ENCODE assay signal across 8 cellular contexts in the genomic region with DNA sequence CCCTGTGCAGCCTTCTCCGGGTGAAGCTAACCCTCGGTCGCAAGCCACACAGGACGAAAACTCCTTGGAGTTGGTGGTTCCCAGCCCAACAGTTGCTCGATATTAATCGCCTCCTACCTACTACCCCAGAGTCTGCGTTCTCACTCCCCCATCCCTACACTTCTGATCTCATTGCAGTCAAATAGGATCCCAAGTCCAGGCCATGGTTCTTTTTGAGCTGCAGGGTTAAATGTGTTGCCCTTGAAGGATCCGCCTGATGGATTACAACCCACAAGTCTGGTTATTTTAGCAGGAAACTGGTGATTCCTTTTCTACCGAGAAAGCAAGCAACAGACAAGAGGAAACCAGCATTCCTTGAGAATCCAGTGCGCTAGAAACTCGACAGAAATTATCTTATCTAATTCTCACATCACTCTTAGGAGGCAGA. TPM values are rescaled to one million over a fixed set of nuclear protein-coding genes. Genes with fewer than 3 reads are reported as not detected.
DNase-seq lines count a peak whose midpoint lies in the region; ATAC-seq, FAIRE-seq and TF ChIP-seq lines count a peak whose summit lies in the region.

No MANE protein-coding gene starts in this region.

- 4 to 7% methylated on average over 11 of the region's 11 CpGs for WGBS in sigmoid colon, 2 donors

- peak overlapping the region; percentile 94 for H3K4me3 Mint-ChIP-seq in glutamatergic neuron (ENCODE audit: unreplicated experiment)

- no peaks in the 10 kb centered on the region for H3K27me3 ChIP-seq in sigmoid colon

- H3K27ac Mint-ChIP-seq in glutamatergic neuron (ENCODE audit: unreplicated experiment): peak overlapping the region; percentile 92

- intact Hi-C loops in sigmoid colon (cut with DNase I): loop anchor here (2.0 kb wide), 1 partner anchor 29 kb away; no protein-coding TSS in a partner anchor

- H3K36me3 Mint-ChIP-seq in glutamatergic neuron (ENCODE audit: unreplicated experiment): no peaks in the 10 kb centered on the region

- ATAC-seq in HG03097 (IDR thresholded peaks at IDR 0.05; ENCODE audit: low FRiP score, unreplicated experiment): peak; percentile 3
- no peak for ATAC-seq in HG02571 (IDR thresholded peaks at IDR 0.05; ENCODE audit: unreplicated experiment)
- ATAC-seq in HG03108 (IDR thresholded peaks at IDR 0.05; ENCODE audit: unreplicated experiment): no peak
- ATAC-seq in HG03135 (IDR thresholded peaks at IDR 0.05; ENCODE audit: unreplicated experiment): no peak

- peaks cover 0 to 26% (median 17%) of the 10 kb centered on the region in 4 donors for H3K4me1 ChIP-seq in sigmoid colon

- TF ChIP-seq CTCF in VCaP (conservative IDR thresholded peaks at IDR 0.05) (no peak), glutamatergic neuron (IDR thresholded peaks at IDR 0.05; ENCODE audit: partially characterized antibody, unreplicated experiment) (no peak), sigmoid colon (IDR thresholded peaks at IDR 0.05) (no peak)

- TF ChIP-seq POLR2A in sigmoid colon (IDR thresholded peaks at IDR 0.05) (no peak), GM12891 (IDR thresholded peaks at IDR 0.05; ENCODE audit: low read depth, low read length) (no peak)

- peaks cover 24% of the 10 kb centered on the region for H3K4me1 Mint-ChIP-seq in glutamatergic neuron (ENCODE audit: low read depth, unreplicated experiment)

- no peaks in the 10 kb centered on the region for H3K9me3 ChIP-seq in sigmoid colon

- no peak for FAIRE-seq in GM12891 (lab: Jason Lieb, UNC)

- no peak for TF ChIP-seq EP300 in sigmoid colon (IDR thresholded peaks at IDR 0.05)

- no peak for DNase-seq in glutamatergic neuron
- no peak for DNase-seq in sigmoid colon
- no peak for DNase-seq in GM12891 (ENCODE audit: insufficient read length, low spot score)

- H3K36me3 ChIP-seq in sigmoid colon: no peaks in the 10 kb centered on the region

- peaks cover 20% of the 10 kb centered on the region for H3K9me3 Mint-ChIP-seq in glutamatergic neuron (ENCODE audit: unreplicated experiment)

- H3K4me3 ChIP-seq in sigmoid colon: peak overlapping the region; percentile 73 to 96 (median 87)

- H3K27me3 Mint-ChIP-seq in glutamatergic neuron (ENCODE audit: unreplicated experiment): peaks cover 16% of the 10 kb centered on the region

- H3K27ac ChIP-seq in VCaP: peak overlapping the region; percentile 89
- peak overlapping the region; percentile 89 to 97 (median 94) for H3K27ac ChIP-seq in sigmoid colon

TF ChIP-seq in GM12891, 5 proteins besides CTCF, POLR2A, EP300 and RAD21:
- TF ChIP-seq POU2F2 (IDR thresholded peaks at IDR 0.05; ENCODE audit: low read depth, low read length) (no peak), TAF1 (IDR thresholded peaks at IDR 0.05; ENCODE audit: low read depth, low read length) (no peak), PAX5 (IDR thresholded peaks at IDR 0.05; ENCODE audit: insufficient read depth, low read length, severe bottlenecking) (no peak), SPI1 (IDR thresholded peaks at IDR 0.05; ENCODE audit: low read depth, low read length) (no peak), POLR2AphosphoS5 (IDR thresholded peaks at IDR 0.05; ENCODE audit: low read depth, low read length) (no peak)

RNA-seq across cellular contexts. Expression of a gene that starts 0.8 kb away (rescaled TPM):
- total RNA-seq in glutamatergic neuron (ENCODE audit: unreplicated experiment) (104 TPM), sigmoid colon (10 to 100 TPM; 20.7 to 38.2 (median 26.9) TPM)
- polyA plus RNA-seq in sigmoid colon: 10 to 100 TPM in 1 of 3 donors, 1 to 10 TPM in 2; 3.6 to 14.8 (median 5.1) TPM
- 41.6 TPM for polyA plus RNA-seq in GM12891 (2012; ENCODE audit: low read depth, missing spikeins)

RNA-seq across cellular contexts. Expression of a gene that starts 40.1 kb away (rescaled TPM):
- 0.61 TPM for total RNA-seq in glutamatergic neuron (ENCODE audit: unreplicated experiment)
- not detected for total RNA-seq in sigmoid colon
- polyA plus RNA-seq in sigmoid colon: 1 to 10 TPM; 5.3 to 9.3 (median 6.0) TPM
- not detected for polyA plus RNA-seq in GM12891 (2012; ENCODE audit: low read depth, missing spikeins)
